ENCODE assay signal across 8 cellular contexts in genomic region chr5:122076669-122077450, GRCh38. TPM values are rescaled to one million over a fixed set of nuclear protein-coding genes. Genes with fewer than 3 reads are reported as not detected.
DNase-seq lines count a peak whose midpoint lies in the region; ATAC-seq and TF ChIP-seq lines count a peak whose summit lies in the region.

No MANE protein-coding gene starts in this region.

- H2BK120ac ChIP-seq in mesendoderm (ENCODE audit: low read depth, low read length), result no peak overlapping the region

- no peak overlapping the region for H2BK5ac ChIP-seq in mesendoderm (ENCODE audit: low read length)

- no peaks in the 10 kb centered on the region for H3K4me1 ChIP-seq in mesendoderm (ENCODE audit: control insufficient read depth, low read depth, low read length)

- no peak overlapping the region for H3K27ac ChIP-seq in WERI-Rb-1
- no peak overlapping the region for H3K27ac ChIP-seq in mesendoderm (ENCODE audit: low read depth, low read length)

- no peak overlapping the region for H4K8ac ChIP-seq in mesendoderm (ENCODE audit: low read depth, low read length)

- no CpG with 5 or more reads among the region's 48 CpGs for WGBS in mesendoderm (ENCODE audit: extremely low coverage, insufficient coverage, low lambda C conversion rate)

- no peak overlapping the region for H4K5ac ChIP-seq in mesendoderm (ENCODE audit: low read length)

- peaks cover 5% of the 10 kb centered on the region for H3K27me3 ChIP-seq in WERI-Rb-1 (ENCODE audit: insufficient read depth, low read depth, severe bottlenecking)
- no peaks in the 10 kb centered on the region for H3K27me3 ChIP-seq in mesendoderm (ENCODE audit: insufficient read depth, low read length, poor library complexity)

- peak; percentile 10 for DNase-seq in DMS79 treated with DMSO at 0.1 percent for 48 hours (lab: John Stamatoyannopoulos, UW)
- peak; percentile 54 for DNase-seq in NCI-H1105 treated with DMSO at 0.1 percent for 48 hours (lab: John Stamatoyannopoulos, UW)
- DNase-seq in WERI-Rb-1, result peak; percentile 90
- DNase-seq in epithelial cell of esophagus (ENCODE audit: low read depth), result peak; percentile 86
- DNase-seq in mesendoderm, result peak; percentile 85
- DNase-seq in stimulated activated naive CD4-positive, alpha-beta T cell treated with Interleukin-2 at 50 U/mL for 16 hours (lab: John Stamatoyannopoulos, UW), result peak; percentile 6
- DNase-seq in T-helper 9 cell, result no peak

- no peak overlapping the region for H3K18ac ChIP-seq in mesendoderm (ENCODE audit: low read length)

- peak; percentile 42 for ATAC-seq in GM21825 (IDR thresholded peaks at IDR 0.05; ENCODE audit: unreplicated experiment)

- H3K4me2 ChIP-seq in mesendoderm (ENCODE audit: low read length), result peak overlapping the region; percentile 12

- no peaks in the 10 kb centered on the region for H3K79me2 ChIP-seq in mesendoderm (ENCODE audit: control insufficient read depth, insufficient read depth, low read length)

- H2AK5ac ChIP-seq in mesendoderm (ENCODE audit: low read length), result no peak overlapping the region

- peak overlapping the region; percentile 78 for H3K56ac ChIP-seq in mesendoderm (ENCODE audit: low read length)

- TF ChIP-seq CTCF in WERI-Rb-1 (IDR thresholded peaks at IDR 0.05; ENCODE audit: low read depth, low read length) (peak; percentile 91), epithelial cell of esophagus (IDR thresholded peaks at IDR 0.05; ENCODE audit: insufficient read depth, low read depth, low read length, missing control alignments) (peak; percentile 89)

- no peak overlapping the region for H2BK15ac ChIP-seq in mesendoderm (replicated peaks; ENCODE audit: low read depth)

- no peaks in the 10 kb centered on the region for H3K9me3 ChIP-seq in WERI-Rb-1 (ENCODE audit: severe bottlenecking)

- H3K4me3 ChIP-seq in WERI-Rb-1 (ENCODE audit: low read depth, low read length) (peak overlapping the region; percentile 54), epithelial cell of esophagus (ENCODE audit: low read length) (peak overlapping the region; percentile 69), mesendoderm (ENCODE audit: low read length) (peak overlapping the region; percentile 22)

- peak overlapping the region; percentile 33 for H3K23ac ChIP-seq in mesendoderm (ENCODE audit: low read length)

- no peak overlapping the region for H3K4ac ChIP-seq in mesendoderm (ENCODE audit: low read depth, low read length)

- peak overlapping the region; percentile 53 for H3K9ac ChIP-seq in mesendoderm (ENCODE audit: low read length)

- no peaks in the 10 kb centered on the region for H3K79me1 ChIP-seq in mesendoderm (ENCODE audit: low read length)

- no peaks in the 10 kb centered on the region for H3K36me3 ChIP-seq in WERI-Rb-1
- H3K36me3 ChIP-seq in mesendoderm (ENCODE audit: control insufficient read depth, insufficient read depth, low read length), result no peaks in the 10 kb centered on the region

RNA-seq across cellular contexts. Expression of gene LOX, which starts 1.2 kb away (rescaled TPM):
- polyA plus RNA-seq in mesendoderm (2013, experiment 1 of 2), result 0.77 TPM
- 0.87 TPM for polyA plus RNA-seq in mesendoderm (2013, experiment 2 of 2)

RNA-seq across cellular contexts. Expression of gene ZNF474, which starts 52.5 kb away (rescaled TPM):
- polyA plus RNA-seq in mesendoderm (2013, experiment 1 of 2), result 0.08 TPM
- 0.04 TPM for polyA plus RNA-seq in mesendoderm (2013, experiment 2 of 2)
